ENCODE assay signal across 1 cellular context in the genomic region with DNA sequence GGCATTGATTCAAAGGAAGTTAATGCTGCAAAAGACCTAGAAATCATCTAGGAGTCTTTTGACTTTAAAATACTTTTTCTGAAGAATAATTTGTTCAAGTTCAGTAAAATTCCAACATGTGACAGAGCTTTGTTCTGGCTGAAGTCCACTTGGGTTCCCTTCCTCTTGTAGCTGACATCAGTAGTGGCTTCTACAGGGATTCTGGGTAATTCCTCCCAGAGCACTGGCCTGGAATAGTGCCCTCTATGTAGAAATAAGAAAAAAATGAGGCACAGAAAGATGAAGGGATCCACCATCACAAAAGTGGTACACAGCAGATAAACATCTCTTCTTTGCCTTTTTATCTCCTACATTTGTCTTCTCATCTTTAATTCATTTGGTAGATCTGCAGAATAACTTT.
TF ChIP-seq lines count a peak whose summit lies in the region.

No MANE protein-coding gene starts in this region.

TF ChIP-seq in IMR-90, 13 proteins besides CTCF, POLR2A, EP300 and RAD21:
- TF ChIP-seq SMC3 (IDR thresholded peaks at IDR 0.05; ENCODE audit: low read depth, low read length): no peak
